20 cellular contexts compared by ENCODE assay signal in genomic region chr11:104060820-104061219, GRCh38. TPM values are rescaled to one million over a fixed set of nuclear protein-coding genes. Genes with fewer than 3 reads are reported as not detected.
DNase-seq lines count a peak whose midpoint lies in the region; ATAC-seq and TF ChIP-seq lines count a peak whose summit lies in the region.
"Had no signal": no experiment of that assay in that cellular context is flagged by ENCODE, and none has a peak within 500 bp of the region (broad histone marks: within the 10 kb centered on the region; RNA-seq: fewer than 3 reads in every experiment).

No MANE protein-coding gene starts in this region.

- intact Hi-C loops in Caco-2 (cut with micrococcal nuclease; ENCODE audit: unreplicated experiment) (no loop called here), lower lobe of right lung (cut with DNase I) (no loop called here)

- peak; percentile 70 for ATAC-seq in GM18511 (IDR thresholded peaks at IDR 0.05; ENCODE audit: unreplicated experiment)
- peak; percentile 70 for ATAC-seq in GM19468 (IDR thresholded peaks at IDR 0.05; ENCODE audit: extremely low read depth, unreplicated experiment)
- ATAC-seq in HG02938 (IDR thresholded peaks at IDR 0.05; ENCODE audit: unreplicated experiment): peak; percentile 86
- ATAC-seq in lower lobe of right lung: no peak
- ATAC-seq: T-helper 17 cell had no signal

- no TSS peak for BruUV-seq in Caco-2 (replicated peaks; lab: Mats Ljungman, UMichigan)

- H3K4me1 ChIP-seq in Caco-2 (no peaks in the 10 kb centered on the region), lower lobe of right lung (peaks cover 14% of the 10 kb centered on the region)
- H3K4me1 ChIP-seq: esophagus squamous epithelium had no signal

- H3K36me3 ChIP-seq in Caco-2 (ENCODE audit: control insufficient read depth, insufficient read depth, low read length): no peaks in the 10 kb centered on the region
- H3K36me3 ChIP-seq in lower lobe of right lung: no peaks in the 10 kb centered on the region
- H3K36me3 ChIP-seq: esophagus squamous epithelium had no signal

- H3K27me3 Mint-ChIP-seq in Caco-2 (ENCODE audit: insufficient read depth, unreplicated experiment): peaks cover 17% of the 10 kb centered on the region
- H3K27me3 Mint-ChIP-seq: activated CD4-positive, alpha-beta memory T cell treated with anti-CD3 and anti-CD28 coated beads, Interleukin-2, amount 10 ng/mL, durations not matched to agents 7 days and 5 days; T-helper 17 cell had no signal

- CTCF ChIA-PET in Caco-2 (lab: Charles Lee): interaction anchor here (0.7 kb wide), 1 partner anchor 198 kb away, joined by 3 read pairs; no protein-coding TSS in a partner anchor

- DNase-seq in NCI-H526 (lab: John Stamatoyannopoulos, UW): peak; percentile 15 to 50
- no peak for DNase-seq in T-helper 2 cell
- no peak for DNase-seq in Caco-2
- DNase-seq in activated CD4-positive, alpha-beta T cell treated with anti-CD3 and anti-CD28 coated beads, Interleukin-2, amount 50 U/mL, for 48 hours: no peak
- no peak for DNase-seq in lower lobe of right lung
- DNase-seq: activated CD4-positive, alpha-beta memory T cell treated with anti-CD3 and anti-CD28 coated beads, Interleukin-2, amount 10 ng/mL, durations not matched to agents 7 days and 5 days; activated effector memory CD4-positive, alpha-beta T cell treated with Interleukin-2 at 50 U/mL for 16 hours; Calu3; esophagus squamous epithelium; H7; hippocampal formation; left cardiac atrium; NCI-H1436 treated with DMSO at 0.1 percent for 48 hours; NCI-H510A treated with DMSO at 0.1 percent for 48 hours; T-helper 17 cell had no signal

- H3K4me3 ChIP-seq in Caco-2 (ENCODE audit: low read depth, low read length) (no peak overlapping the region), lower lobe of right lung (no peak overlapping the region)
- H3K4me3 ChIP-seq: esophagus squamous epithelium had no signal

- H3K27me3 ChIP-seq in Caco-2 (replicated peaks; ENCODE audit: control insufficient read depth, insufficient read depth, low read length) (no peaks in the 10 kb centered on the region), lower lobe of right lung (ENCODE audit: low read depth) (no peaks in the 10 kb centered on the region)
- H3K27me3 ChIP-seq: esophagus squamous epithelium had no signal

- no peaks in the 10 kb centered on the region for H3K9me3 Mint-ChIP-seq in Caco-2 (ENCODE audit: unreplicated experiment)
- H3K9me3 Mint-ChIP-seq: activated CD4-positive, alpha-beta memory T cell treated with anti-CD3 and anti-CD28 coated beads, Interleukin-2, amount 10 ng/mL, durations not matched to agents 7 days and 5 days had no signal

- H3K9me3 ChIP-seq in Caco-2: no peaks in the 10 kb centered on the region
- H3K9me3 ChIP-seq in lower lobe of right lung: no peaks in the 10 kb centered on the region
- H3K9me3 ChIP-seq: esophagus squamous epithelium had no signal

- no peak overlapping the region for H3K4me3 Mint-ChIP-seq in Caco-2 (ENCODE audit: unreplicated experiment)
- H3K4me3 Mint-ChIP-seq: activated CD4-positive, alpha-beta memory T cell treated with anti-CD3 and anti-CD28 coated beads, Interleukin-2, amount 10 ng/mL, durations not matched to agents 7 days and 5 days; T-helper 17 cell had no signal

- no peaks in the 10 kb centered on the region for H3K36me3 Mint-ChIP-seq in Caco-2 (ENCODE audit: insufficient read depth, unreplicated experiment)

- H3K27ac Mint-ChIP-seq in Caco-2 (ENCODE audit: unreplicated experiment): no peak overlapping the region
- H3K27ac Mint-ChIP-seq: activated CD4-positive, alpha-beta memory T cell treated with anti-CD3 and anti-CD28 coated beads, Interleukin-2, amount 10 ng/mL, durations not matched to agents 7 days and 5 days; T-helper 17 cell had no signal

- no peak overlapping the region for H3K27ac ChIP-seq in lower lobe of right lung
- H3K27ac ChIP-seq: esophagus squamous epithelium had no signal

- H3K4me1 Mint-ChIP-seq in Caco-2 (ENCODE audit: low read depth, unreplicated experiment): no peaks in the 10 kb centered on the region
- H3K4me1 Mint-ChIP-seq: activated CD4-positive, alpha-beta memory T cell treated with anti-CD3 and anti-CD28 coated beads, Interleukin-2, amount 10 ng/mL, durations not matched to agents 7 days and 5 days had no signal

- POLR2A ChIA-PET in Caco-2 (lab: Charles Lee): no interaction called here

- TF ChIP-seq CTCF in Caco-2 (IDR thresholded peaks at IDR 0.05; ENCODE audit: insufficient read depth in 1 of 2, low read depth in 1 of 2, low read length in 1 of 2, severe bottlenecking in 1 of 2, unreplicated experiment in 1 of 2): no peak
- TF ChIP-seq CTCF in lower lobe of right lung (IDR thresholded peaks at IDR 0.05): no peak

RNA-seq across cellular contexts. Expression of gene DDI1, which starts 24.4 kb away (rescaled TPM):
- total RNA-seq in Caco-2 (2022) (not detected in 2 replicates), lower lobe of right lung (not detected)
- total RNA-seq: activated CD4-positive, alpha-beta memory T cell treated with anti-CD3 and anti-CD28 coated beads, Interleukin-2, amount 10 ng/mL, durations not matched to agents 7 days and 5 days; Calu3; dermis microvascular lymphatic vessel endothelial cell; esophagus squamous epithelium; H7; left cardiac atrium; renal cortical epithelial cell; T-helper 17 cell had no signal

Comparison
In these comparisons a context has a peak if more than half of its experiments do, and no peak if none do; other contexts are left out.
1. ATAC-seq: peak in GM18511 (single experiment), GM19468 (single experiment) and HG02938 (single experiment); none in lower lobe of right lung (0 of 2).
2. DNase-seq: peak in NCI-H526 (2 of 2); none in T-helper 2 cell (0 of 5), Caco-2 (0 of 2), activated CD4-positive, alpha-beta T cell treated with anti-CD3 and anti-CD28 coated beads, Interleukin-2, amount 50 U/mL, for 48 hours (0 of 2) and lower lobe of right lung (single experiment).